Comparison of ENCODE assay signal across 21 cellular contexts in the genomic region with DNA sequence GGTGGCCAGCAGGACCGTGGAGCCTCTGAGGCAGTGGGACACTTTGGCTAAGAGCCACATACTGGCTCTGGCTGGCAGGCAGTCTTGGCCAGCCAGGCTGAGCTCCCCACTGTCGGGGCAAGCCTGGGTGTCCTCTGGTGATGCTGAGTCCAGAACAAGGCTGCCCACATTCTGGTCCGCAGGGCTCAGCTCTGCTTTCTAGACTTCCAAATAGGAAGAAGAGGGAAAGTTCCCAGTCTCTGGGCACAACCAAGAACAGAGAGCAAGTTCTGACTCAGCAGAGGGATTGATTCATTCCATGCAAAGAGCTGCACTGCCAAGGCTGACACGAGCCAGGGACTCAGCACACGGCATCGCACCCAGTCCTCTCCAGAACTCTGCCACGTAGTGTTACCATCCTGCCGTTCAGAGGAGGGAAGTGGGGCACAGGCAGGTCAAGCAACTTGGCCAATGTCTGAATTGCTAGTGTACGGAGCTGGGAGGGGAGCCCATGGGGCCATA. TPM values are rescaled to one million over a fixed set of nuclear protein-coding genes. Genes with fewer than 3 reads are reported as not detected.
DNase-seq lines count a peak whose midpoint lies in the region; ATAC-seq and TF ChIP-seq lines count a peak whose summit lies in the region.
"Had no signal": no experiment of that assay in that cellular context is flagged by ENCODE, and none has a peak within 500 bp of the region (broad histone marks: within the 10 kb centered on the region; RNA-seq: fewer than 3 reads in every experiment).

No MANE protein-coding gene starts in this region.

- no peak overlapping the region for H3K9ac ChIP-seq in adipocyte (ENCODE audit: low read length)

- TF ChIP-seq EP300 in transverse colon (IDR thresholded peaks at IDR 0.05; ENCODE audit: low read depth), result no peak

- intact Hi-C loops in activated CD4-positive, alpha-beta memory T cell treated with anti-CD3 and anti-CD28 coated beads for 36 hours (cut with micrococcal nuclease), result no loop called here
- intact Hi-C loops in transverse colon (cut with DNase I; ENCODE audit: low total_unique reads), result no loop called here

- H3K9me3 Mint-ChIP-seq in activated CD4-positive, alpha-beta memory T cell treated with anti-CD3 and anti-CD28 coated beads, Interleukin-2, amount 10 ng/mL, durations not matched to agents 7 days and 5 days, result no peaks in the 10 kb centered on the region
- no peaks in the 10 kb centered on the region for H3K9me3 Mint-ChIP-seq in activated CD4-positive, alpha-beta memory T cell treated with anti-CD3 and anti-CD28 coated beads for 36 hours
- H3K9me3 Mint-ChIP-seq: activated naive CD4-positive, alpha-beta T cell treated with anti-CD3 and anti-CD28 coated beads, Interleukin-2, amount 50 U/mL, for 24 hours; activated T-cell treated with anti-CD3 and anti-CD28 coated beads, Interleukin-2, amount 50 U/mL, for 24 hours; natural killer cell had no signal

- H3K27ac Mint-ChIP-seq in activated CD4-positive, alpha-beta memory T cell treated with anti-CD3 and anti-CD28 coated beads, Interleukin-2, amount 10 ng/mL, durations not matched to agents 7 days and 5 days, result no peak overlapping the region
- no peak overlapping the region for H3K27ac Mint-ChIP-seq in activated CD4-positive, alpha-beta memory T cell treated with anti-CD3 and anti-CD28 coated beads for 36 hours
- H3K27ac Mint-ChIP-seq in T-helper 17 cell, result no peak overlapping the region
- H3K27ac Mint-ChIP-seq: activated naive CD4-positive, alpha-beta T cell treated with anti-CD3 and anti-CD28 coated beads, Interleukin-2, amount 50 U/mL, for 24 hours; activated T-cell treated with anti-CD3 and anti-CD28 coated beads, Interleukin-2, amount 50 U/mL, for 24 hours; natural killer cell had no signal

- POLR2A ChIA-PET in activated CD4-positive, alpha-beta memory T cell treated with anti-CD3 and anti-CD28 coated beads, Interleukin-2, amount 10 ng/mL, durations not matched to agents 7 days and 5 days (lab: Charles Lee), result no interaction called here
- POLR2A ChIA-PET in activated CD4-positive, alpha-beta memory T cell treated with anti-CD3 and anti-CD28 coated beads for 36 hours (lab: Charles Lee), result no interaction called here

- no peak for ATAC-seq in T-helper 17 cell
- no peak for ATAC-seq in HG03045 (IDR thresholded peaks at IDR 0.05; ENCODE audit: unreplicated experiment)
- ATAC-seq: gastroesophageal sphincter, natural killer cell had no signal

- TF ChIP-seq CTCF in fibroblast of mammary gland (conservative IDR thresholded peaks at IDR 0.05; ENCODE audit: control insufficient read depth, insufficient read depth, low read depth, low read length) (no peak), transverse colon (IDR thresholded peaks at IDR 0.05) (no peak)

- no peak for TF ChIP-seq POLR2A in transverse colon (IDR thresholded peaks at IDR 0.05)

- H3K36me3 ChIP-seq in adipocyte (ENCODE audit: control insufficient read depth, insufficient read depth, low read length, severe bottlenecking) (no peaks in the 10 kb centered on the region), transverse colon (no peaks in the 10 kb centered on the region)
- H3K36me3 ChIP-seq: gastroesophageal sphincter, Peyer's patch, prostate gland, upper lobe of left lung had no signal

- no peaks in the 10 kb centered on the region for H3K36me3 Mint-ChIP-seq in activated CD4-positive, alpha-beta memory T cell treated with anti-CD3 and anti-CD28 coated beads, Interleukin-2, amount 10 ng/mL, durations not matched to agents 7 days and 5 days (ENCODE audit: low read depth)
- H3K36me3 Mint-ChIP-seq in activated CD4-positive, alpha-beta memory T cell treated with anti-CD3 and anti-CD28 coated beads for 36 hours, result no peaks in the 10 kb centered on the region
- no peaks in the 10 kb centered on the region for H3K36me3 Mint-ChIP-seq in T-helper 17 cell (ENCODE audit: low read depth)
- H3K36me3 Mint-ChIP-seq: activated naive CD4-positive, alpha-beta T cell treated with anti-CD3 and anti-CD28 coated beads, Interleukin-2, amount 50 U/mL, for 24 hours; natural killer cell had no signal

- H3K27me3 ChIP-seq in adipocyte (replicated peaks; ENCODE audit: control insufficient read depth, insufficient read depth, low read length) (peaks cover 4% of the 10 kb centered on the region), transverse colon (no peaks in the 10 kb centered on the region)
- H3K27me3 ChIP-seq: gastroesophageal sphincter, Peyer's patch, upper lobe of left lung had no signal

- H3K4me1 Mint-ChIP-seq in activated CD4-positive, alpha-beta memory T cell treated with anti-CD3 and anti-CD28 coated beads, Interleukin-2, amount 10 ng/mL, durations not matched to agents 7 days and 5 days, result no peaks in the 10 kb centered on the region
- no peaks in the 10 kb centered on the region for H3K4me1 Mint-ChIP-seq in activated CD4-positive, alpha-beta memory T cell treated with anti-CD3 and anti-CD28 coated beads for 36 hours (ENCODE audit: low read depth)
- H3K4me1 Mint-ChIP-seq in T-helper 17 cell, result no peaks in the 10 kb centered on the region
- H3K4me1 Mint-ChIP-seq: activated naive CD4-positive, alpha-beta T cell treated with anti-CD3 and anti-CD28 coated beads, Interleukin-2, amount 50 U/mL, for 24 hours; natural killer cell had no signal

- H3K9me3 ChIP-seq in adipocyte (ENCODE audit: control insufficient read depth, low read length) (no peaks in the 10 kb centered on the region), T-helper 17 cell (ENCODE audit: control insufficient read depth, low read length, poor library complexity, severe bottlenecking) (no peaks in the 10 kb centered on the region), transverse colon (no peaks in the 10 kb centered on the region)
- H3K9me3 ChIP-seq: gastroesophageal sphincter, Peyer's patch, prostate gland, upper lobe of left lung had no signal

- CTCF ChIA-PET in activated CD4-positive, alpha-beta memory T cell treated with anti-CD3 and anti-CD28 coated beads, Interleukin-2, amount 10 ng/mL, durations not matched to agents 7 days and 5 days (lab: Charles Lee), result interaction anchor here (0.6 kb wide), 1 partner anchor 296 kb away, joined by 3 read pairs; no protein-coding TSS in a partner anchor
- CTCF ChIA-PET in activated CD4-positive, alpha-beta memory T cell treated with anti-CD3 and anti-CD28 coated beads for 36 hours (lab: Charles Lee), result interaction anchor here (0.7 to 1.1 kb wide), 2 partner anchors 19 to 139 kb away, joined by 3 to 5 read pairs; no protein-coding TSS in a partner anchor

- no peak overlapping the region for H3K4me3 Mint-ChIP-seq in activated CD4-positive, alpha-beta memory T cell treated with anti-CD3 and anti-CD28 coated beads, Interleukin-2, amount 10 ng/mL, durations not matched to agents 7 days and 5 days
- no peak overlapping the region for H3K4me3 Mint-ChIP-seq in activated CD4-positive, alpha-beta memory T cell treated with anti-CD3 and anti-CD28 coated beads for 36 hours
- H3K4me3 Mint-ChIP-seq in T-helper 17 cell, result no peak overlapping the region
- H3K4me3 Mint-ChIP-seq: activated naive CD4-positive, alpha-beta T cell treated with anti-CD3 and anti-CD28 coated beads, Interleukin-2, amount 50 U/mL, for 24 hours; activated T-cell treated with anti-CD3 and anti-CD28 coated beads, Interleukin-2, amount 50 U/mL, for 24 hours; natural killer cell had no signal

- H3K27ac ChIP-seq in transverse colon, result no peak overlapping the region
- H3K27ac ChIP-seq: gastroesophageal sphincter, Peyer's patch, prostate gland, upper lobe of left lung had no signal

- H3K4me1 ChIP-seq in adipocyte (ENCODE audit: control insufficient read depth, insufficient read depth, low read length), result peaks cover 12% of the 10 kb centered on the region
- H3K4me1 ChIP-seq in transverse colon, result no peaks in the 10 kb centered on the region
- H3K4me1 ChIP-seq: gastroesophageal sphincter, Peyer's patch, prostate gland had no signal

- peak; percentile 2 for DNase-seq in activated CD4-positive, alpha-beta memory T cell treated with anti-CD3 and anti-CD28 coated beads, Interleukin-2, amount 10 ng/mL, durations not matched to agents 7 days and 5 days
- no peak for DNase-seq in activated CD4-positive, alpha-beta memory T cell treated with anti-CD3 and anti-CD28 coated beads for 36 hours
- DNase-seq in adipocyte (ENCODE audit: low read depth) (no peak), fibroblast of mammary gland (ENCODE audit: low read depth) (peak; percentile 54), stromal cell of bone marrow (ENCODE audit: low read depth) (peak; percentile 48), T-helper 17 cell (no peak), transverse colon (no peak)
- DNase-seq: 8988T; activated CD4-positive, alpha-beta T cell treated with anti-CD3 and anti-CD28 coated beads, Interleukin-2, amount 50 U/mL, for 4 hours; activated T-cell treated with anti-CD3 and anti-CD28 coated beads, Interleukin-2, amount 50 U/mL, for 24 hours; effector memory CD4-positive, alpha-beta T cell; natural killer cell; NCI-H2081; NCI-H526; Peyer's patch; stimulated activated naive CD4-positive, alpha-beta T cell; upper lobe of left lung had no signal

- WGBS in transverse colon (ENCODE audit: low coverage in 1 of 2), 2 donors, result 70 to 76% methylated on average over 2 to 9 of the region's 9 CpGs

- H3K4me3 ChIP-seq in adipocyte (ENCODE audit: low read length) (peak overlapping the region; percentile 64), fibroblast of mammary gland (ENCODE audit: control insufficient read depth, low read depth, low read length) (no peak overlapping the region), transverse colon (no peak overlapping the region)
- H3K4me3 ChIP-seq: gastroesophageal sphincter, Peyer's patch, prostate gland, upper lobe of left lung had no signal

- in situ Hi-C loops in transverse colon (cut with MboI; ENCODE audit: low pct_ligation_motif_present in 1 of 4, low pct_unique_long_range_greater_than_20kb in 1 of 4, low sequenced_read_pairs in 3 of 4), result loop anchor here in 3 of 4 donors (10.0 to 25.0 kb wide), 2 partner anchors 77 to 379 kb away; no protein-coding TSS in a partner anchor

- H3K27me3 Mint-ChIP-seq in activated CD4-positive, alpha-beta memory T cell treated with anti-CD3 and anti-CD28 coated beads, Interleukin-2, amount 10 ng/mL, durations not matched to agents 7 days and 5 days, result peaks cover 6% of the 10 kb centered on the region
- peaks cover 3% of the 10 kb centered on the region for H3K27me3 Mint-ChIP-seq in activated CD4-positive, alpha-beta memory T cell treated with anti-CD3 and anti-CD28 coated beads for 36 hours
- peaks cover 12% of the 10 kb centered on the region for H3K27me3 Mint-ChIP-seq in T-helper 17 cell
- H3K27me3 Mint-ChIP-seq: activated naive CD4-positive, alpha-beta T cell treated with anti-CD3 and anti-CD28 coated beads, Interleukin-2, amount 50 U/mL, for 24 hours; activated T-cell treated with anti-CD3 and anti-CD28 coated beads, Interleukin-2, amount 50 U/mL, for 24 hours had no signal

RNA-seq across cellular contexts. Expression of gene NOS2, which starts 58.9 kb away (rescaled TPM):
- total RNA-seq in activated CD4-positive, alpha-beta memory T cell treated with anti-CD3 and anti-CD28 coated beads, Interleukin-2, amount 10 ng/mL, durations not matched to agents 7 days and 5 days, result not detected
- total RNA-seq in activated CD4-positive, alpha-beta memory T cell treated with anti-CD3 and anti-CD28 coated beads for 36 hours, result under 1 TPM in 1 of 2 experiments, not detected in 1; 0.07 TPM
- total RNA-seq in T-helper 17 cell (under 1 TPM in 1 of 2 donors, not detected in 1; 0.07 TPM), transverse colon (10 to 100 TPM in 1 of 4 donors, 1 to 10 TPM in 2, under 1 TPM in 1; 0.40 to 20.3 (median 2.2) TPM)

Comparison
In these comparisons a context has a peak if more than half of its experiments do, and no peak if none do; other contexts are left out.
1. DNase-seq: peak in activated CD4-positive, alpha-beta memory T cell treated with anti-CD3 and anti-CD28 coated beads, Interleukin-2, amount 10 ng/mL, durations not matched to agents 7 days and 5 days (single experiment), fibroblast of mammary gland (single experiment) and stromal cell of bone marrow (single experiment); none in activated CD4-positive, alpha-beta memory T cell treated with anti-CD3 and anti-CD28 coated beads for 36 hours (single experiment), adipocyte (single experiment), T-helper 17 cell (0 of 3) and transverse colon (single experiment).